In the genomic region with DNA sequence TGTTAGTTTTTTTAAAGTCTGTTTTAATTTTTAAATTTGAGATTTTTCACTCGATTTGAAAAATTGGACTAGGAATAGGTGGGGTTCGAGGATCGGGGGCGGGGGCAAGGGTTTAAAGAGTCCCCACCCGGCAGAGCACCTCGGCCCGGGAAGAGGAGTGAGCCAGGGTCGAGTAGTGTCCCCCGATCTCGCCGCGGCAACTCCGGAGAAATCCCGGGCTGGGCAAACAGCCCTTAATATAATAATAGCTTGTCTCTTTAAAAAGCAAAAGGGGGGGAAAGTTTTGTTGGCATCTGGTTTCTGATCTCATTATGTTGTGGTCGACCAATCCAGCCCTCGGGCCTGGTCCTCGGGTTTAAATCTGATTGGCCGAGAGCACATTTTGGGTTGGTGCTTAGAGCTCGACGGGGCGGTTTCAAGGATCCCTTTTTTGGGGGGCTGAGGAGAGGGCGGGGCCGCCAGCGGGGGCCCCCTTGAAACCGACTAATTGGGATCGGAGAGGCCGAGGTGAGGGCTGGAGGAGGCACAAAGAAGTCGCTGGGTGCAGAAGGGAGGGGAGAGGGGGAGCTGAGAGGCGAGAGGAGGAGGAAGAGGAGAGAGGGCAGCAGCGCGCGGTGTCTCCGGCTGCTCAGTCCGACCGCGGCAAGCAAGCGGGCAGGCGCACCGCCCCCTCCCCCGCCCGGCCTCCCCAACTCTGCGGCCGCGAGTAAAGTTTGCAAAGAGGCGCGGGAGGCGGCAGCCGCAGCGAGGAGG, we compare ENCODE assay signal across 8 cellular contexts. TPM values are rescaled to one million over a fixed set of nuclear protein-coding genes. Genes with fewer than 3 reads are reported as not detected.
DNase-seq lines count a peak whose midpoint lies in the region; ATAC-seq and TF ChIP-seq lines count a peak whose summit lies in the region.

A gene (plus strand): TSS at position 631 of the 753 bp plus-strand sequence. CDS start 205 bp downstream, outside the sequence.

- H3K4me3 ChIP-seq in NT2/D1 (ENCODE audit: insufficient read length, low read depth): peak within 1 kb of the TSS; percentile 79
- peak within 1 kb of the TSS; percentile 81 for H3K4me3 ChIP-seq in fibroblast of the aortic adventitia (ENCODE audit: low read depth, low read length)

- peak; percentile 82 to 86 for ATAC-seq in activated T-cell treated with anti-CD3 and anti-CD28 coated beads, Interleukin-2, amount 50 U/mL, for 72 hours (replicated peaks in 1 of 2)
- ATAC-seq in naive thymus-derived CD8-positive, alpha-beta T cell: peak; percentile 70 to 75
- no peak for ATAC-seq in HG02763 (IDR thresholded peaks at IDR 0.05; ENCODE audit: unreplicated experiment)

- H3K27me3 ChIP-seq in NT2/D1 (ENCODE audit: insufficient read depth, insufficient read length): no peaks in the 10 kb centered on the region

- H3K9me3 ChIP-seq in NT2/D1 (ENCODE audit: insufficient read depth, low read length): peaks cover 7% of the 10 kb centered on the region; the same call in 1 of the 2 replicates

- H3K27me3 Mint-ChIP-seq in activated T-cell treated with anti-CD3 and anti-CD28 coated beads, Interleukin-2, amount 50 U/mL, for 72 hours (ENCODE audit: low read depth): peaks cover 79% of the 10 kb centered on the region
- peaks cover 23 to 72% (median 41%) of the 10 kb centered on the region in 5 donors for H3K27me3 Mint-ChIP-seq in naive thymus-derived CD8-positive, alpha-beta T cell

- CTCF ChIA-PET in GM10248 (lab: Yijun Ruan, JAX): interaction anchor here (1.5 kb wide), 1 partner anchor 9 kb away, joined by 3 read pairs; no protein-coding TSS in a partner anchor

- no peaks in the 10 kb centered on the region for H3K9me3 Mint-ChIP-seq in activated T-cell treated with anti-CD3 and anti-CD28 coated beads, Interleukin-2, amount 50 U/mL, for 72 hours
- no peaks in the 10 kb centered on the region for H3K9me3 Mint-ChIP-seq in naive thymus-derived CD8-positive, alpha-beta T cell

- H3K27ac Mint-ChIP-seq in activated T-cell treated with anti-CD3 and anti-CD28 coated beads, Interleukin-2, amount 50 U/mL, for 72 hours: peak within 1 kb of the TSS; percentile 31
- peak within 1 kb of the TSS in 9 of 10 donors; percentile 36 to 89 (median 75) for H3K27ac Mint-ChIP-seq in naive thymus-derived CD8-positive, alpha-beta T cell

- peak within 1 kb of the TSS; percentile 64 for H3K27ac ChIP-seq in substantia nigra (ENCODE audit: low read depth, low read length, poor library complexity, severe bottlenecking)

- peaks cover 11% of the 10 kb centered on the region for H3K4me1 ChIP-seq in NT2/D1 (ENCODE audit: insufficient read depth, insufficient read length)

- peaks cover 28% of the 10 kb centered on the region for H3K4me1 Mint-ChIP-seq in activated T-cell treated with anti-CD3 and anti-CD28 coated beads, Interleukin-2, amount 50 U/mL, for 72 hours (ENCODE audit: low read depth)
- peaks cover 20 to 35% (median 23%) of the 10 kb centered on the region in 4 donors for H3K4me1 Mint-ChIP-seq in naive thymus-derived CD8-positive, alpha-beta T cell

- TF ChIP-seq CTCF in GM10248 (IDR thresholded peaks at IDR 0.05; ENCODE audit: control extremely low read depth, extremely low read depth, low read depth, missing control alignments) (no peak), fibroblast of the aortic adventitia (IDR thresholded peaks at IDR 0.05; ENCODE audit: insufficient read depth, low read length) (no peak)

- peaks cover 39% of the 10 kb centered on the region for H3K36me3 ChIP-seq in NT2/D1 (ENCODE audit: insufficient read depth, insufficient read length, low read length)

- H3K4me3 Mint-ChIP-seq in activated T-cell treated with anti-CD3 and anti-CD28 coated beads, Interleukin-2, amount 50 U/mL, for 72 hours: peak within 1 kb of the TSS; percentile 96
- H3K4me3 Mint-ChIP-seq in naive thymus-derived CD8-positive, alpha-beta T cell: peak within 1 kb of the TSS; percentile 85 to 98 (median 95)

- peak; percentile 90 for DNase-seq in GM10248 (ENCODE audit: extremely low spot score)
- peak; percentile 99 for DNase-seq in HuH-7 (ENCODE audit: low spot score)
- DNase-seq in NT2/D1 (ENCODE audit: low read depth, low spot score): peak; percentile 95
- peak; percentile 58 to 66 for DNase-seq in activated T-cell treated with anti-CD3 and anti-CD28 coated beads, Interleukin-2, amount 50 U/mL, for 72 hours
- peak; percentile 99 for DNase-seq in fibroblast of the aortic adventitia (ENCODE audit: low read depth)
- peak in 9 of 10 donors; percentile 24 to 79 (median 50) for DNase-seq in naive thymus-derived CD8-positive, alpha-beta T cell
- peak in 42 of 49 donors; percentile 8 to 83 (median 50) for DNase-seq in substantia nigra (lab: John Stamatoyannopoulos, UW)

- POLR2A ChIA-PET in GM10248 (lab: Yijun Ruan, JAX): no interaction called here
- POLR2A ChIA-PET in naive thymus-derived CD8-positive, alpha-beta T cell (lab: Charles Lee): no interaction called here

- peak within 1 kb of the TSS; percentile 96 for H3K9ac ChIP-seq in NT2/D1 (ENCODE audit: insufficient read length, low read depth)

- peaks cover 7 to 9% of the 10 kb centered on the region in 2 donors for H3K36me3 Mint-ChIP-seq in activated T-cell treated with anti-CD3 and anti-CD28 coated beads, Interleukin-2, amount 50 U/mL, for 72 hours (ENCODE audit: insufficient read depth in 2 of 2)
- H3K36me3 Mint-ChIP-seq in naive thymus-derived CD8-positive, alpha-beta T cell: peaks cover 0 to 4% (median 0%) of the 10 kb centered on the region in 3 donors

RNA-seq across cellular contexts. Expression of the gene that starts here (rescaled TPM):
- total RNA-seq in activated T-cell treated with anti-CD3 and anti-CD28 coated beads, Interleukin-2, amount 50 U/mL, for 72 hours: under 1 TPM; 0.23 to 0.82 TPM
- 1.8 and 16.4 TPM in 2 replicates for total RNA-seq in fibroblast of the aortic adventitia (ENCODE audit: low replicate concordance)
- under 1 TPM; 0.16 to 0.34 TPM for total RNA-seq in naive thymus-derived CD8-positive, alpha-beta T cell
- polyA plus RNA-seq in naive thymus-derived CD8-positive, alpha-beta T cell: under 1 TPM in 1 of 3 donors, not detected in 2; 0.24 TPM

Comparison
In these comparisons a context has a peak if more than half of its experiments do, and no peak if none do; other contexts are left out.
1. Peak in DNase-seq and ATAC-seq in activated T-cell treated with anti-CD3 and anti-CD28 coated beads, Interleukin-2, amount 50 U/mL, for 72 hours; RNA of the gene not detected or under 1 TPM.
2. Peak in DNase-seq and ATAC-seq in naive thymus-derived CD8-positive, alpha-beta T cell; RNA of the gene not detected or under 1 TPM.